ENCODE assay signal across 9 cellular contexts in genomic region chr3:98039322-98040024, GRCh38. TPM values are rescaled to one million over a fixed set of nuclear protein-coding genes. Genes with fewer than 3 reads are reported as not detected.
DNase-seq lines count a peak whose midpoint lies in the region; ATAC-seq, FAIRE-seq and TF ChIP-seq lines count a peak whose summit lies in the region.
"Had no signal": no experiment of that assay in that cellular context is flagged by ENCODE, and none has a peak within 500 bp of the region (broad histone marks: within the 10 kb centered on the region; RNA-seq: fewer than 3 reads in every experiment).

No MANE protein-coding gene starts in this region.

- H3K4me2 ChIP-seq in HepG2 (ENCODE audit: low read depth, low read length), result peak overlapping the region; percentile 82

- no peak for TF ChIP-seq POLR2A in HepG2 (IDR thresholded peaks at IDR 0.05; ENCODE audit: insufficient read depth in 1 of 2, low read depth in 2 of 2, low read length in 2 of 2)

- H3K27me3 ChIP-seq in HepG2 (ENCODE audit: control insufficient read depth in 1 of 2, insufficient read depth in 2 of 2, low read length in 2 of 2), result no peaks in the 10 kb centered on the region

- CTCF ChIA-PET in HepG2 (lab: Yijun Ruan, JAX; ENCODE audit: low intra/inter-chr PET ratio, low total read pairs), result interaction anchor here (1.1 to 3.8 kb wide), 4 partner anchors 146 to 304 kb away, joined by 3 to 104 read pairs (median 6); no protein-coding TSS in a partner anchor

- ATAC-seq in GM19328 (IDR thresholded peaks at IDR 0.05; ENCODE audit: unreplicated experiment), result peak; percentile 95
- peak; percentile 93 for ATAC-seq in HG03457 (IDR thresholded peaks at IDR 0.05; ENCODE audit: unreplicated experiment)
- peak; percentile 98 for ATAC-seq in HepG2

- H2AFZ ChIP-seq in HepG2 (ENCODE audit: low read length), result peak overlapping the region; percentile 72

- 13% methylated on average over 13 of the region's 13 CpGs for WGBS in HepG2 (ENCODE audit: low lambda C conversion rate)

- no peak overlapping the region for H3K9ac ChIP-seq in HepG2 (ENCODE audit: insufficient read depth, low read depth, low read length)

- H4K20me1 ChIP-seq in HepG2 (ENCODE audit: insufficient read depth, low read length), result no peaks in the 10 kb centered on the region

- peak; percentile 98 for TF ChIP-seq CTCF in C4-2B (conservative IDR thresholded peaks at IDR 0.05)
- TF ChIP-seq CTCF in HepG2 (CRISPR knock-in tag; IDR thresholded peaks at IDR 0.05), result peak; percentile 87

- no peak; the same call in none of the 2 replicates for TF ChIP-seq RAD21 in HepG2 (CRISPR knock-in tag; IDR thresholded peaks at IDR 0.05)

- intact Hi-C loops in HepG2 (cut with micrococcal nuclease; ENCODE audit: unreplicated experiment), result loop anchor here (1.0 to 10.0 kb wide), 4 partner anchors 146 to 555 kb away; partner anchors contain the start of gene CPOX

- peak overlapping the region in 2 of 3 experiments; percentile 38 to 45; a peak in 2 of 6 replicates for H3K4me3 ChIP-seq in HepG2 (replicated peaks in 1 of 3; ENCODE audit: insufficient read depth in 1 of 3, low read depth in 2 of 3, low read length in 3 of 3)

- DNase-seq in NCI-H510A (lab: John Stamatoyannopoulos, UW) (peak; percentile 31), dedifferentiated amniotic fluid mesenchymal stem cell (ENCODE audit: extremely low spot score) (peak; percentile 87), HepG2 (ENCODE audit: low spot score) (peak; percentile 78)
- DNase-seq in activated CD4-positive, alpha-beta T cell treated with anti-CD3 and anti-CD28 coated beads for 4 hours, result peak; percentile 67 to 72
- DNase-seq in stimulated activated CD4-positive, alpha-beta T cell treated with anti-CD3 and anti-CD28 coated beads, Interleukin-4, amount 100 ng/mL, for 48 hours (ENCODE audit: low read depth in 2 of 2), result peak; percentile 51 to 62

- POLR2A ChIA-PET in HepG2 (lab: Yijun Ruan, JAX), result no interaction called here

- no peak for TF ChIP-seq EP300 in HepG2 (IDR thresholded peaks at IDR 0.05; ENCODE audit: low read depth in 2 of 2, low read length in 2 of 2)
- no peak for TF ChIP-seq EP300 in HepG2 (CRISPR knock-in tag; IDR thresholded peaks at IDR 0.05; ENCODE audit: borderline replicate concordance)

- H3K4me1 ChIP-seq in HepG2 (ENCODE audit: insufficient read depth, low read length), result no peaks in the 10 kb centered on the region

- in situ Hi-C loops in HepG2 (cut with HindIII; ENCODE audit: extremely low pct_ligation_motif_present, low pct_unique_long_range_greater_than_20kb), result loop anchor here (5.0 to 25.0 kb wide), 2 partner anchors 288 to 523 kb away; no protein-coding TSS in a partner anchor

- H3K9me3 ChIP-seq in HepG2 (ENCODE audit: low read length), result 0 out of 2 replicates have a peak, but pooled peaks cover 5% of the 10 kb centered on the region

- no peaks in the 10 kb centered on the region for H3K36me3 ChIP-seq in HepG2 (replicated peaks in 1 of 2; ENCODE audit: control insufficient read depth in 1 of 2, insufficient read depth in 2 of 2, low read length in 2 of 2)

- FAIRE-seq in HepG2 (lab: Jason Lieb, UNC), result peak; percentile 82

- no TSS peak for BruUV-seq in HepG2 (replicated peaks; lab: Mats Ljungman, UMichigan)

- H3K27ac ChIP-seq in C4-2B (no peak overlapping the region), HepG2 (ENCODE audit: extremely low read length, insufficient read depth, low read length) (no peak overlapping the region)

- no peaks in the 10 kb centered on the region for H3K79me2 ChIP-seq in HepG2 (ENCODE audit: insufficient read depth, low read length)

TF ChIP-seq in HepG2, 621 proteins besides CTCF, POLR2A, EP300 and RAD21 (continues in another document):
- TF ChIP-seq ZNF605 (CRISPR knock-in tag; IDR thresholded peaks at IDR 0.05) (0 out of 2 replicates have a peak, but pooled peaks have one; percentile 47), KDM3A (CRISPR knock-in tag; IDR thresholded peaks at IDR 0.05; ENCODE audit: low read depth) (0 out of 2 replicates have a peak, but pooled peaks have one; percentile 18), TRIM24 (CRISPR knock-in tag; IDR thresholded peaks at IDR 0.05) (no peak), ZBTB37 (CRISPR knock-in tag; IDR thresholded peaks at IDR 0.05) (no peak), MAFK (conservative IDR thresholded peaks at IDR 0.05 in 1 of 2, IDR thresholded peaks at IDR 0.05 in 1 of 2; ENCODE audit: low read length in 2 of 2) (peak; percentile 49 to 75; a peak in 3 of 4 replicates), NCOA2 (CRISPR knock-in tag; IDR thresholded peaks at IDR 0.05) (0 out of 2 replicates have a peak, but pooled peaks have one; percentile 14), KMT2B (CRISPR knock-in tag; IDR thresholded peaks at IDR 0.05) (0 out of 2 replicates have a peak, but pooled peaks have one; percentile 17), KDM5B (CRISPR knock-in tag; IDR thresholded peaks at IDR 0.05; ENCODE audit: borderline replicate concordance) (no peak), ZNF333 (CRISPR knock-in tag; IDR thresholded peaks at IDR 0.05; ENCODE audit: borderline replicate concordance) (no peak)
- TF ChIP-seq, protein P1, sequence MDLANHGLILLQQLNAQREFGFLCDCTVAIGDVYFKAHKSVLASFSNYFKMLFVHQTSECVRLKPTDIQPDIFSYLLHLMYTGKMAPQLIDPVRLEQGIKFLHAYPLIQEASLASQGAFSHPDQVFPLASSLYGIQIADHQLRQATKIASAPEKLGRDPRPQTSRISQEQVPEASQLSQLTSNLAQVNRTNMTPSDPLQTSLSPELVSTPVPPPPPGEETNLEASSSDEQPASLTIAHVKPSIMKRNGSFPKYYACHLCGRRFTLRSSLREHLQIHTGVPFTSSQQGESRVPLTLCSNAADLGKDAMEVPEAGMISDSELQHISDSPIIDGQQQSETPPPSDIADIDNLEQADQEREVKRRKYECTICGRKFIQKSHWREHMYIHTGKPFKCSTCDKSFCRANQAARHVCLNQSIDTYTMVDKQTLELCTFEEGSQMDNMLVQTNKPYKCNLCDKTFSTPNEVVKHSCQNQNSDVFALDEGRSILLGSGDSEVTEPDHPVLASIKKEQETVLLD (CRISPR knock-in tag; IDR thresholded peaks at IDR 0.05; ENCODE audit: low read depth), result no peak

RNA-seq across cellular contexts. Expression of gene GABRR3, which starts 4.4 kb away (rescaled TPM):
- total RNA-seq in HepG2 (2016; rRNA removed; fragmentation: Illumina TruSeq; extraction: Trizol), result 0.31 and 0.42 TPM in 2 replicates
- not detected in 2 replicates for total RNA-seq in HepG2 (2016; cell fraction: cytosol; rRNA removed; fragmentation: Illumina TruSeq; extraction: Trizol; ENCODE audit: low read depth)
- total RNA-seq in HepG2 (2016; cell fraction: insoluble cytoplasmic fraction; rRNA removed; fragmentation: Illumina TruSeq; extraction: Trizol), result 0.22 and 0.46 TPM in 2 replicates
- total RNA-seq in HepG2 (2016; cell fraction: membrane; rRNA removed; fragmentation: Illumina TruSeq; extraction: Trizol), result 0.09 and 0.24 TPM in 2 replicates
- total RNA-seq in HepG2 (2016; cell fraction: nucleus; rRNA removed; fragmentation: Illumina TruSeq; extraction: Trizol), result 0.25 and 0.38 TPM in 2 replicates
- 0.60 and 0.83 TPM in 2 replicates for polyA plus RNA-seq in HepG2 (2011; rRNA removed)
- 0.35 and 0.45 TPM in 2 replicates for polyA plus RNA-seq in HepG2 (2011; cell fraction: cytosol; rRNA removed)
- 0.39 and 0.83 TPM in 2 replicates for polyA plus RNA-seq in HepG2 (2011; cell fraction: nucleus; rRNA removed)
- 0.21 TPM in 1 of 2 replicates, not detected in the other for polyA plus RNA-seq in HepG2 (2012)
- polyA plus RNA-seq in HepG2 (2016; cell fraction: cytosol; fragmentation: Illumina TruSeq; extraction: Trizol; ENCODE audit: low read depth), result 0.06 TPM in 1 of 2 replicates, not detected in the other
- polyA plus RNA-seq in HepG2 (2016; cell fraction: insoluble cytoplasmic fraction; fragmentation: Illumina TruSeq; extraction: Trizol; ENCODE audit: low read depth), result 0.33 and 0.48 TPM in 2 replicates
- 0.16 and 0.24 TPM in 2 replicates for polyA plus RNA-seq in HepG2 (2016; cell fraction: membrane; fragmentation: Illumina TruSeq; extraction: Trizol; ENCODE audit: low read depth)
- polyA plus RNA-seq in HepG2 (2016; cell fraction: nucleus; fragmentation: Illumina TruSeq; extraction: Trizol; ENCODE audit: insufficient read depth, low read depth), result 0.37 and 0.71 TPM in 2 replicates
- 0.26 TPM in 1 of 2 replicates, not detected in the other for polyA minus RNA-seq in HepG2 (2011; rRNA and poly(A)+ RNA removed; ENCODE audit: low replicate concordance)
- polyA minus RNA-seq in HepG2 (2011; cell fraction: cytosol; rRNA and poly(A)+ RNA removed), result 0.26 TPM in 1 of 2 replicates, not detected in the other
- 0.62 and 0.77 TPM in 2 replicates for polyA minus RNA-seq in HepG2 (2011; cell fraction: nucleus; rRNA and poly(A)+ RNA removed)
- polyA plus RNA-seq: esophagus had no signal

RNA-seq across cellular contexts. Expression of gene OR5AC2, which starts 47.5 kb away (rescaled TPM):
- not detected in 2 replicates for total RNA-seq in HepG2 (2016; rRNA removed; fragmentation: Illumina TruSeq; extraction: Trizol)
- total RNA-seq in HepG2 (2016; cell fraction: cytosol; rRNA removed; fragmentation: Illumina TruSeq; extraction: Trizol; ENCODE audit: low read depth), result not detected in 2 replicates
- total RNA-seq in HepG2 (2016; cell fraction: insoluble cytoplasmic fraction; rRNA removed; fragmentation: Illumina TruSeq; extraction: Trizol), result not detected in 2 replicates
- total RNA-seq in HepG2 (2016; cell fraction: membrane; rRNA removed; fragmentation: Illumina TruSeq; extraction: Trizol), result not detected in 2 replicates
- total RNA-seq in HepG2 (2016; cell fraction: nucleus; rRNA removed; fragmentation: Illumina TruSeq; extraction: Trizol), result not detected in 2 replicates
- polyA plus RNA-seq in HepG2 (2011; rRNA removed), result not detected in 2 replicates
- polyA plus RNA-seq in HepG2 (2011; cell fraction: cytosol; rRNA removed), result not detected in 2 replicates
- polyA plus RNA-seq in HepG2 (2011; cell fraction: nucleus; rRNA removed), result not detected in 2 replicates
- not detected in 2 replicates for polyA plus RNA-seq in HepG2 (2012)
- not detected in 2 replicates for polyA plus RNA-seq in HepG2 (2016; cell fraction: cytosol; fragmentation: Illumina TruSeq; extraction: Trizol; ENCODE audit: low read depth)
- not detected in 2 replicates for polyA plus RNA-seq in HepG2 (2016; cell fraction: insoluble cytoplasmic fraction; fragmentation: Illumina TruSeq; extraction: Trizol; ENCODE audit: low read depth)
- polyA plus RNA-seq in HepG2 (2016; cell fraction: membrane; fragmentation: Illumina TruSeq; extraction: Trizol; ENCODE audit: low read depth), result not detected in 2 replicates
- polyA plus RNA-seq in HepG2 (2016; cell fraction: nucleus; fragmentation: Illumina TruSeq; extraction: Trizol; ENCODE audit: insufficient read depth, low read depth), result not detected in 2 replicates
- polyA minus RNA-seq in HepG2 (2011; rRNA and poly(A)+ RNA removed; ENCODE audit: low replicate concordance), result not detected in 2 replicates
- not detected in 2 replicates for polyA minus RNA-seq in HepG2 (2011; cell fraction: cytosol; rRNA and poly(A)+ RNA removed)
- not detected in 2 replicates for polyA minus RNA-seq in HepG2 (2011; cell fraction: nucleus; rRNA and poly(A)+ RNA removed)
- polyA plus RNA-seq: esophagus had no signal

Comparison
In these comparisons a context has a peak if more than half of its experiments do, and no peak if none do; other contexts are left out.
1. DNase-seq: peak in every context shown above with its lines; median percentile 87 in dedifferentiated amniotic fluid mesenchymal stem cell; 78 in HepG2; 70 in activated CD4-positive, alpha-beta T cell treated with anti-CD3 and anti-CD28 coated beads for 4 hours; 56 in stimulated activated CD4-positive, alpha-beta T cell treated with anti-CD3 and anti-CD28 coated beads, Interleukin-4, amount 100 ng/mL, for 48 hours; 31 in NCI-H510A.